In genomic region chr7:113794573-113794972, GRCh38 we compare ENCODE assay signal across 8 cellular contexts.
"Had no signal": no experiment of that assay in that cellular context is flagged by ENCODE, and none has a peak within 500 bp of the region (broad histone marks: within the 10 kb centered on the region; RNA-seq: fewer than 3 reads in every experiment).

No MANE protein-coding gene starts in this region.

- H3K4me3 Mint-ChIP-seq: IgD-negative memory B cell had no signal

- FAIRE-seq: HTR-8/SVneo, K562 had no signal

- H3K4me2 ChIP-seq: KMS-11 had no signal

- H3K4me1 Mint-ChIP-seq: IgD-negative memory B cell had no signal

- H3K4me3 ChIP-seq: K562 had no signal

- H3K9ac ChIP-seq: KMS-11 had no signal

- DNase-seq: IMR-90, KBM-7, KG1 had no signal

- H3K27ac ChIP-seq: HL-60, KMS-11 had no signal

- H3K27me3 Mint-ChIP-seq: IgD-negative memory B cell had no signal

- H3K27ac Mint-ChIP-seq: IgD-negative memory B cell had no signal

- ATAC-seq: K562 had no signal

- H3K36me3 Mint-ChIP-seq: IgD-negative memory B cell had no signal
